Comparison of ENCODE assay signal across 11 cellular contexts in genomic region chr2:85015653-85016360, GRCh38. TPM values are rescaled to one million over a fixed set of nuclear protein-coding genes. Genes with fewer than 3 reads are reported as not detected.
DNase-seq lines count a peak whose midpoint lies in the region; ATAC-seq, FAIRE-seq and TF ChIP-seq lines count a peak whose summit lies in the region.
"Had no signal": no experiment of that assay in that cellular context is flagged by ENCODE, and none has a peak within 500 bp of the region (broad histone marks: within the 10 kb centered on the region; RNA-seq: fewer than 3 reads in every experiment).

No MANE protein-coding gene starts in this region.

- peaks cover 99% of the 10 kb centered on the region for H3K79me2 ChIP-seq in HCT116 (ENCODE audit: insufficient read depth, low read length)

- peaks cover 7 to 29% (median 22%) of the 10 kb centered on the region in 11 experiments; a peak in 20 of 22 replicates for H3K36me3 ChIP-seq in BLaER1 treated with 17β-estradiol and CSF1 and Interleukin-3, amounts not matched to agents 10 nM and 100 nM
- H3K36me3 ChIP-seq in HCT116 (ENCODE audit: control insufficient read depth in 1 of 2, insufficient read depth in 2 of 2, low read length in 2 of 2) (no peaks in the 10 kb centered on the region), right lobe of liver (no peaks in the 10 kb centered on the region)

- intact Hi-C loops in HCT116 (cut with micrococcal nuclease) (no loop called here), right lobe of liver (cut with DNase I) (no loop called here)

- no peak overlapping the region for H2AFZ ChIP-seq in HCT116 (ENCODE audit: low read depth, low read length, poor library complexity, severe bottlenecking)

- H3K9ac ChIP-seq in BLaER1 treated with 17β-estradiol and CSF1 and Interleukin-3, amounts not matched to agents 10 nM and 100 nM = peak overlapping the region in 6 of 11 experiments; percentile 16 to 37 (median 28); a peak in 8 of 22 replicates
- no peak overlapping the region for H3K9ac ChIP-seq in HCT116 (ENCODE audit: low read length)

- no TSS peak for BruUV-seq in HCT116 (replicated peaks; lab: Mats Ljungman, UMichigan)

- peaks cover 24% of the 10 kb centered on the region for H3K36me3 Mint-ChIP-seq in nephron progenitor cell (ENCODE audit: low read depth)

- peak overlapping the region; percentile 42 to 85 (median 60); a peak in 21 of 22 replicates for H3K4me2 ChIP-seq in BLaER1 treated with 17β-estradiol and CSF1 and Interleukin-3, amounts not matched to agents 10 nM and 100 nM
- H3K4me2 ChIP-seq in HCT116 (ENCODE audit: low read length) = no peak overlapping the region

- RAD21 ChIA-PET in HCT116 (lab: Charles Lee; ENCODE audit: low non-redundant PET in 1 of 2, low total read pairs in 2 of 2, uncharacterized antibody in 2 of 2, unreplicated experiment in 2 of 2) = interaction anchor here (0.6 to 1.3 kb wide), 3 partner anchors 90 to 863 kb away, joined by 3 to 5 read pairs (median 4); no protein-coding TSS in a partner anchor

- no peak overlapping the region for H3K4me3 ChIP-seq in BLaER1 treated with 17β-estradiol and CSF1 and Interleukin-3, amounts not matched to agents 10 nM and 100 nM
- H3K4me3 ChIP-seq in HCT116 (replicated peaks in 1 of 2; ENCODE audit: low read depth in 1 of 2, low read length in 2 of 2) (no peak overlapping the region), cardiac fibroblast (replicated peaks in 1 of 2; ENCODE audit: low read depth in 2 of 2, low read length in 2 of 2) (no peak overlapping the region), right lobe of liver (no peak overlapping the region)
- H3K4me3 ChIP-seq: body of pancreas had no signal

- peak overlapping the region in 7 of 11 experiments; percentile 12 to 56 (median 35); a peak in 10 of 22 replicates for H3K27ac ChIP-seq in BLaER1 treated with 17β-estradiol and CSF1 and Interleukin-3, amounts not matched to agents 10 nM and 100 nM
- H3K27ac ChIP-seq in HCT116 (ENCODE audit: low read depth, low read length) (no peak overlapping the region), right lobe of liver (no peak overlapping the region)

- peaks cover 0 to 9% (median 5%) of the 10 kb centered on the region in 11 experiments; a peak in 7 of 22 replicates for H3K9me3 ChIP-seq in BLaER1 treated with 17β-estradiol and CSF1 and Interleukin-3, amounts not matched to agents 10 nM and 100 nM (replicated peaks in 1 of 11)
- H3K9me3 ChIP-seq in HCT116 (ENCODE audit: control insufficient read depth in 1 of 2, insufficient read depth in 1 of 2, low read depth in 1 of 2, low read length in 2 of 2) = no peaks in the 10 kb centered on the region
- no peaks in the 10 kb centered on the region for H3K9me3 ChIP-seq in right lobe of liver
- H3K9me3 ChIP-seq: body of pancreas had no signal

- H3K4me1 ChIP-seq in BLaER1 treated with 17β-estradiol and CSF1 and Interleukin-3, amounts not matched to agents 10 nM and 100 nM = peaks cover 41 to 81% (median 52%) of the 10 kb centered on the region in 10 experiments
- peaks cover 23 to 38% of the 10 kb centered on the region in 2 experiments for H3K4me1 ChIP-seq in HCT116 (ENCODE audit: control insufficient read depth in 1 of 2, insufficient read depth in 2 of 2, low read length in 2 of 2)
- H3K4me1 ChIP-seq in right lobe of liver = peaks cover 0 to 14% (median 4%) of the 10 kb centered on the region in 4 donors

- H3K9me2 ChIP-seq in HCT116 (ENCODE audit: insufficient read depth) = no peaks in the 10 kb centered on the region

- TF ChIP-seq CTCF in HCT116 (IDR thresholded peaks at IDR 0.05 in 2 of 3, conservative IDR thresholded peaks at IDR 0.05 in 1 of 3; ENCODE audit: borderline replicate concordance in 1 of 3, insufficient read depth in 1 of 3, low read depth in 2 of 3, low read length in 2 of 3) (peak in 2 of 3 experiments; percentile 15 to 35; a peak in 3 of 6 replicates), cardiac fibroblast (IDR thresholded peaks at IDR 0.05; ENCODE audit: low read depth, low read length) (peak; percentile 10), nephron progenitor cell (IDR thresholded peaks at IDR 0.05) (no peak), right lobe of liver (IDR thresholded peaks at IDR 0.05) (no peak)

- ATAC-seq in HCT116 (no peak), right lobe of liver (no peak), HG02973 (IDR thresholded peaks at IDR 0.05; ENCODE audit: unreplicated experiment) (no peak)
- ATAC-seq: body of pancreas had no signal

- CTCF ChIA-PET in HCT116 (lab: Charles Lee) = interaction anchor here (1.0 kb wide), 1 partner anchor 43 kb away, joined by 3 read pairs; no protein-coding TSS in a partner anchor

- H3K4me1 Mint-ChIP-seq in nephron progenitor cell = peaks cover 42% of the 10 kb centered on the region

- POLR2A ChIA-PET in HCT116 (lab: Charles Lee) = interaction anchor here (0.7 to 1.1 kb wide), 3 partner anchors 57 to 109 kb away, joined by 3 to 5 read pairs (median 4); no protein-coding TSS in a partner anchor

- H3K27ac Mint-ChIP-seq in nephron progenitor cell = peak overlapping the region; percentile 3

- no peak overlapping the region for H3K4me3 Mint-ChIP-seq in nephron progenitor cell

- DNase-seq in HCT116 (ENCODE audit: low read depth, low spot score) (no peak), cardiac fibroblast (ENCODE audit: low read depth in 2 of 2) (peak; percentile 38 to 43), nephron progenitor cell (no peak), right lobe of liver (no peak), iPS-NIHi7 (ENCODE audit: extremely low spot score) (no peak), GM19239 (ENCODE audit: insufficient read length, low spot score) (no peak)
- DNase-seq: body of pancreas, NCI-H2227 treated with DMSO at 0.1 percent for 48 hours, substantia nigra had no signal

- peaks cover 2% of the 10 kb centered on the region for H3K27me3 Mint-ChIP-seq in nephron progenitor cell (ENCODE audit: low read depth, poor library complexity)

- WGBS in right lobe of liver (ENCODE audit: insufficient coverage, low coverage, low lambda C conversion rate, missing lambda C conversion rate) = 42% methylated on average over 7 of the region's 7 CpGs

- H4K20me1 ChIP-seq in BLaER1 treated with 17β-estradiol and CSF1 and Interleukin-3, amounts not matched to agents 10 nM and 100 nM = peaks cover 62 to 100% (median 97%) of the 10 kb centered on the region in 11 experiments
- H4K20me1 ChIP-seq in HCT116 (ENCODE audit: insufficient read depth) = peaks cover 20% of the 10 kb centered on the region; the same call in 1 of the 2 replicates

- FAIRE-seq in GM19239 (lab: Jason Lieb, UNC) = no peak

- peaks cover under 1% of the 10 kb centered on the region for H3K9me3 Mint-ChIP-seq in nephron progenitor cell

- no peak for TF ChIP-seq RAD21 in HCT116 (IDR thresholded peaks at IDR 0.05; ENCODE audit: low read depth)

- H3K27me3 ChIP-seq in BLaER1 treated with 17β-estradiol and CSF1 and Interleukin-3, amounts not matched to agents 10 nM and 100 nM = no peaks in the 10 kb centered on the region
- H3K27me3 ChIP-seq in HCT116 (ENCODE audit: insufficient read depth, low read length) (no peaks in the 10 kb centered on the region), right lobe of liver (no peaks in the 10 kb centered on the region)
- H3K27me3 ChIP-seq: body of pancreas had no signal

- TF ChIP-seq POLR2A in HCT116 (IDR thresholded peaks at IDR 0.05; ENCODE audit: borderline replicate concordance, extremely low read depth, insufficient read depth, insufficient read length) (no peak), right lobe of liver (IDR thresholded peaks at IDR 0.05) (no peak)

TF ChIP-seq in HCT116, 20 proteins besides CTCF, POLR2A, EP300 and RAD21 (continues in another document):
- TF ChIP-seq EZH2phosphoT487 (IDR thresholded peaks at IDR 0.05; ENCODE audit: borderline replicate concordance) (no peak), MAX (IDR thresholded peaks at IDR 0.05) (no peak), ELF1 (IDR thresholded peaks at IDR 0.05; ENCODE audit: borderline replicate concordance, low read depth) (no peak), JUND (IDR thresholded peaks at IDR 0.05) (no peak), SP1 (IDR thresholded peaks at IDR 0.05; ENCODE audit: low read depth) (no peak), ZBTB33 (IDR thresholded peaks at IDR 0.05; ENCODE audit: extremely low read depth, insufficient replicate concordance, low read length) (no peak), CBX3 (IDR thresholded peaks at IDR 0.05; ENCODE audit: low read depth) (no peak), CEBPB (IDR thresholded peaks at IDR 0.05; ENCODE audit: low read depth) (no peak)

RNA-seq across cellular contexts. Expression of gene KCMF1, which starts 44.8 kb away (rescaled TPM):
- total RNA-seq in HCT116 (2021; ENCODE audit: unreplicated experiment) = 119 TPM
- polyA plus RNA-seq in HCT116 (2012) = 127 and 128 TPM in 2 replicates
- total RNA-seq in right lobe of liver = 10 to 100 TPM; 28.6 to 45.3 (median 35.4) TPM

Comparison
In these comparisons a context has a peak if more than half of its experiments do, and no peak if none do; other contexts are left out.
1. H3K27ac ChIP-seq: peak in BLaER1 treated with 17β-estradiol and CSF1 and Interleukin-3, amounts not matched to agents 10 nM and 100 nM (7 of 11); none in HCT116 (single experiment) and right lobe of liver (0 of 3).
2. DNase-seq: peak in cardiac fibroblast (2 of 2); none in HCT116 (single experiment), nephron progenitor cell (single experiment), right lobe of liver (0 of 3), iPS-NIHi7 (single experiment) and GM19239 (single experiment).
3. CTCF ChIP-seq: peak in HCT116 (2 of 3) and cardiac fibroblast (single experiment); none in nephron progenitor cell (single experiment) and right lobe of liver (0 of 4).